ENCODE assay signal across 8 cellular contexts in the genomic region with DNA sequence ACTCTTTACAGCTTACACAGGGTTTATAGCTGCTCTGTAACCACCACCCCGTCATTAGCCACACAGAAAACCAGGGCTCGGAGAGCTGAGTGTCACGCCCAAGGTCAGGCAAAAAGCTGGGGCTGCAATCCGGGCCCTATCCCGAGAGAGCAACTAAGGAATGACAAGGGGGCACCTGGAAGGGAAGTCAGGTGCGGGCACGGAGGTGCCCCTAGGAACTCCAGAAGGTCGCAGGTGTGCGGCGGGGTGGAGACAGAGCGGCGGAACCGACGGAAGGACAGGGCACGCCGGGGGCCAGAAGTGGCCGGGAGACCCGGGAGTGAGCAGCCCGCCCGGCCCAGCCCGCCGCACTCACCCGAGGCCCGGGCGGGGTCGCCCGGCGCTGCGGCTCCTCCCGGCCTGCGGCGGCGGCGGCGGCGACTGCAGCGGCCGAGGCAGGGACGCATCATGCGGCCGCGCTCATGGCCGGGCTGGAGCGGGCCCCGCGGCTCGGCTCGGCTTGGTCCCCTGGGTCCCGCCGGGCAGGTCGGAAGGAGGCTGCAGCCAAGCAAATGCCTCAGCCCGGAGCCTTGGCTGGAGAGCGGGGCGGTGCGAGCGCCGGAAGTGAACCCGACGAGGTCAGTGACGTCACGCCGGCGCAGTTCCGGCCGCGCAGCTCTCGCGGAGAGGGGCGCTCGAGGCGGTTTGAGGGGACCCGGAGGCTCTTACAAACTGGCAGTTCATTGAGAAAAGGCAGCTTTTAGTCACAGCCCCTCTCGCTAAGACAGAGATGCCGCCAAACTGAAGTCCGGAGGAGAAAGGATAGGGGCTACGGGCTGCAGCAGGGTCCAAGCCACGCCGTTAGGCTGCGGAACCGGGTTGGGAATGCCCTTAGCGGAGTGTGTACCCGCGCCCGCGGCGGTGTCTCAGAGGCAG. TPM values are rescaled to one million over a fixed set of nuclear protein-coding genes. Genes with fewer than 3 reads are reported as not detected.
DNase-seq lines count a peak whose midpoint lies in the region; ATAC-seq, FAIRE-seq and TF ChIP-seq lines count a peak whose summit lies in the region.

A gene with protein sequence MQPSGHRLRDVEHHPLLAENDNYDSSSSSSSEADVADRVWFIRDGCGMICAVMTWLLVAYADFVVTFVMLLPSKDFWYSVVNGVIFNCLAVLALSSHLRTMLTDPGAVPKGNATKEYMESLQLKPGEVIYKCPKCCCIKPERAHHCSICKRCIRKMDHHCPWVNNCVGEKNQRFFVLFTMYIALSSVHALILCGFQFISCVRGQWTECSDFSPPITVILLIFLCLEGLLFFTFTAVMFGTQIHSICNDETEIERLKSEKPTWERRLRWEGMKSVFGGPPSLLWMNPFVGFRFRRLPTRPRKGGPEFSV (minus strand): TSS at position 605 of the 915 bp plus-strand sequence. CDS start 20,917 bp downstream, outside the sequence.

- H3K36me3 ChIP-seq in aorta (ENCODE audit: control insufficient read depth in 1 of 2, insufficient read depth in 2 of 2, low read length in 1 of 2): no peaks in the 10 kb centered on the region

- H3K9me3 ChIP-seq in right cardiac atrium (ENCODE audit: control insufficient read depth, low read length): no peaks in the 10 kb centered on the region
- H3K9me3 ChIP-seq in aorta (ENCODE audit: control insufficient read depth, low read length): no peaks in the 10 kb centered on the region

- H3K27me3 ChIP-seq in right cardiac atrium (ENCODE audit: control insufficient read depth, insufficient read depth) (no peaks in the 10 kb centered on the region), aorta (ENCODE audit: control insufficient read depth in 1 of 2, insufficient read depth in 2 of 2, low read length in 1 of 2) (no peaks in the 10 kb centered on the region)

- ATAC-seq in HG02642 (IDR thresholded peaks at IDR 0.05; ENCODE audit: poor library complexity, unreplicated experiment) (peak; percentile 92), right cardiac atrium (peak; percentile 97), aorta (ENCODE audit: low FRiP score) (peak; percentile 94)

- peak within 1 kb of the TSS; percentile 87 for H3K27ac ChIP-seq in right cardiac atrium (ENCODE audit: low read length)
- H3K27ac ChIP-seq in aorta (ENCODE audit: low read depth in 1 of 2, low read length in 2 of 2): peak within 1 kb of the TSS; percentile 47 to 92

- DNase-seq in GM12891 (ENCODE audit: insufficient read length, low spot score) (peak; percentile 92), NCI-H128 (lab: John Stamatoyannopoulos, UW; ENCODE audit: unreplicated experiment) (peak; percentile 12), anterior cingulate cortex (lab: John Stamatoyannopoulos, UW) (peak in 57 of 58 donors; percentile 38 to 89 (median 79)), right cardiac atrium (peak; percentile 92 to 97 (median 97)), renal cortical epithelial cell (ENCODE audit: low read depth) (peak; percentile 50), aorta (peak; percentile 94 to 96)

- FAIRE-seq in GM12891 (lab: Jason Lieb, UNC): peak; percentile 90

- WGBS in right cardiac atrium: under 1% methylated on average over 86 of the region's 86 CpGs
- 0% methylated on average over 61 to 86 of the region's 86 CpGs for WGBS in aorta, 2 donors

- H3K4me3 ChIP-seq in right cardiac atrium (ENCODE audit: low read length): peak within 1 kb of the TSS; percentile 98
- H3K4me3 ChIP-seq in aorta (ENCODE audit: low read length in 2 of 2): peak within 1 kb of the TSS; percentile 94 to 99

- intact Hi-C loops in T-helper 2 cell treated with Interferon-gamma antibody and Interleukin-4, amounts not matched to agents 100 ng/mL and 5 ng/mL, for 36 hours (cut with micrococcal nuclease): loop anchor here (1.0 to 10.0 kb wide), 4 partner anchors 16 to 496 kb away; a partner anchor contains a TSS
- intact Hi-C loops in right cardiac atrium (cut with DNase I): no loop called here
- intact Hi-C loops in aorta (cut with DNase I): no loop called here

- peak; percentile 78 for TF ChIP-seq POLR2A in GM12891 (IDR thresholded peaks at IDR 0.05; ENCODE audit: low read depth, low read length)

- peaks cover 5% of the 10 kb centered on the region for H3K4me1 ChIP-seq in right cardiac atrium (ENCODE audit: control insufficient read depth, insufficient read depth, low read length)
- H3K4me1 ChIP-seq in aorta (ENCODE audit: control insufficient read depth in 1 of 2, insufficient read depth in 2 of 2, low read length in 2 of 2): no peaks in the 10 kb centered on the region

TF ChIP-seq in GM12891, 5 proteins besides CTCF, POLR2A, EP300 and RAD21:
- TF ChIP-seq PAX5 (IDR thresholded peaks at IDR 0.05; ENCODE audit: insufficient read depth, low read length, severe bottlenecking) (no peak), POU2F2 (IDR thresholded peaks at IDR 0.05; ENCODE audit: low read depth, low read length) (peak; percentile 50; the same call in 1 of the 2 replicates), POLR2AphosphoS5 (IDR thresholded peaks at IDR 0.05; ENCODE audit: low read depth, low read length) (peak; percentile 86), TAF1 (IDR thresholded peaks at IDR 0.05; ENCODE audit: low read depth, low read length) (peak; percentile 61), SPI1 (IDR thresholded peaks at IDR 0.05; ENCODE audit: low read depth, low read length) (no peak)

RNA-seq across cellular contexts. Expression of the gene that starts here (rescaled TPM):
- polyA plus RNA-seq in GM12891 (2012; ENCODE audit: low read depth, missing spikeins): 16.1 TPM
- total RNA-seq in T-helper 2 cell treated with Interferon-gamma antibody and Interleukin-4, amounts not matched to agents 100 ng/mL and 5 ng/mL, for 36 hours: 29.5 and 30.6 TPM in 2 replicates
- total RNA-seq in right cardiac atrium (10 to 100 TPM; 33.1 to 39.2 (median 36.8) TPM), renal cortical epithelial cell (133 and 137 TPM in 2 replicates), aorta (10 to 100 TPM; 35.9 to 57.0 TPM)
- polyA plus RNA-seq in right cardiac atrium (19.4 TPM), aorta (10 to 100 TPM; 11.4 to 36.3 TPM)

Comparison
In these comparisons a context has a peak if more than half of its experiments do, and no peak if none do; other contexts are left out.
1. Peak in every context shown above with its lines: DNase-seq, ATAC-seq, H3K4me3 ChIP-seq and H3K27ac ChIP-seq.
2. DNase-seq: peak in every context shown above with its lines; median percentile 97 in right cardiac atrium; 95 in aorta; 92 in GM12891; 79 in anterior cingulate cortex; 50 in renal cortical epithelial cell; 12 in NCI-H128.